In genomic region chr3:150256782-150257181, GRCh38 we compare ENCODE assay signal across 14 cellular contexts.
DNase-seq lines count a peak whose midpoint lies in the region; FAIRE-seq and TF ChIP-seq lines count a peak whose summit lies in the region.
"Had no signal": no experiment of that assay in that cellular context is flagged by ENCODE, and none has a peak within 500 bp of the region (broad histone marks: within the 10 kb centered on the region; RNA-seq: fewer than 3 reads in every experiment).

No MANE protein-coding gene starts in this region.

- H3K27ac Mint-ChIP-seq in neural progenitor cell, result no peak overlapping the region
- H3K27ac Mint-ChIP-seq: CD4-positive, CD25-positive, alpha-beta regulatory T cell had no signal

- no peaks in the 10 kb centered on the region for H3K27me3 Mint-ChIP-seq in neural progenitor cell (ENCODE audit: insufficient read depth, low read depth)

- H3K9ac ChIP-seq in SU-DHL-6 (ENCODE audit: low read length) (no peak overlapping the region), neural progenitor cell (no peak overlapping the region)
- H3K9ac ChIP-seq: BLaER1 treated with 17β-estradiol and CSF1 and Interleukin-3, amounts not matched to agents 10 nM and 100 nM had no signal

- TF ChIP-seq CTCF in SU-DHL-6 (IDR thresholded peaks at IDR 0.05; ENCODE audit: insufficient read depth, low read length, poor library complexity, severe bottlenecking), result no peak
- no peak for TF ChIP-seq CTCF in neural progenitor cell (IDR thresholded peaks at IDR 0.05)

- H3K9me3 Mint-ChIP-seq in neural progenitor cell, result peaks cover 3% of the 10 kb centered on the region
- H3K9me3 Mint-ChIP-seq: H9 had no signal

- H3K4me3 Mint-ChIP-seq in neural progenitor cell, result no peak overlapping the region
- H3K4me3 Mint-ChIP-seq: CD4-positive, CD25-positive, alpha-beta regulatory T cell; H9 had no signal

- H3K36me3 ChIP-seq in SU-DHL-6 (ENCODE audit: low read length) (no peaks in the 10 kb centered on the region), mesodermal cell (ENCODE audit: control insufficient read depth, insufficient read depth, low read length) (no peaks in the 10 kb centered on the region), neural progenitor cell (no peaks in the 10 kb centered on the region)
- H3K36me3 ChIP-seq: BLaER1 treated with 17β-estradiol and CSF1 and Interleukin-3, amounts not matched to agents 10 nM and 100 nM had no signal

- H3F3A ChIP-seq in SU-DHL-6 (ENCODE audit: insufficient read depth), result no peaks in the 10 kb centered on the region
- no peaks in the 10 kb centered on the region for H3F3A ChIP-seq in neural progenitor cell (ENCODE audit: low read depth)

- H3K36me3 Mint-ChIP-seq in neural progenitor cell, result no peaks in the 10 kb centered on the region

- H3K4me1 ChIP-seq in mesodermal cell (ENCODE audit: control insufficient read depth, insufficient read depth, low read length, poor library complexity, severe bottlenecking) (peaks cover 16% of the 10 kb centered on the region), neural progenitor cell (peaks cover 6% of the 10 kb centered on the region)

- no peaks in the 10 kb centered on the region for H3K79me2 ChIP-seq in SU-DHL-6 (ENCODE audit: insufficient read depth, low read length)
- H3K79me2 ChIP-seq in neural progenitor cell (ENCODE audit: low read depth), result no peaks in the 10 kb centered on the region

- TF ChIP-seq POLR2A in GM12892 (IDR thresholded peaks at IDR 0.05; ENCODE audit: low read depth, low read length), result no peak

- WGBS in mesodermal cell (ENCODE audit: insufficient coverage in 2 of 2), 2 experiments, result 89 to 97% methylated on average over 5 of the region's 5 CpGs

- H3K9me3 ChIP-seq in SU-DHL-6 (ENCODE audit: insufficient read depth, low read length), result no peaks in the 10 kb centered on the region
- H3K9me3 ChIP-seq in mesodermal cell (ENCODE audit: control insufficient read depth, low read length), result no peaks in the 10 kb centered on the region
- no peaks in the 10 kb centered on the region for H3K9me3 ChIP-seq in neural progenitor cell (ENCODE audit: low read depth)
- H3K9me3 ChIP-seq: BLaER1 treated with 17β-estradiol and CSF1 and Interleukin-3, amounts not matched to agents 10 nM and 100 nM had no signal

- peaks cover 26% of the 10 kb centered on the region for H3K4me1 Mint-ChIP-seq in neural progenitor cell

- H4K20me1 ChIP-seq in SU-DHL-6 (ENCODE audit: low read depth, low read length) (no peaks in the 10 kb centered on the region), neural progenitor cell (ENCODE audit: low read depth) (no peaks in the 10 kb centered on the region)
- H4K20me1 ChIP-seq: BLaER1 treated with 17β-estradiol and CSF1 and Interleukin-3, amounts not matched to agents 10 nM and 100 nM had no signal

- H3K4me3 ChIP-seq in SU-DHL-6 (ENCODE audit: insufficient read depth, low read length, poor library complexity, severe bottlenecking) (no peak overlapping the region), mesodermal cell (ENCODE audit: extremely low read depth, insufficient read depth, low read length, poor library complexity, severe bottlenecking) (no peak overlapping the region), neural progenitor cell (no peak overlapping the region)
- H3K4me3 ChIP-seq: BLaER1 treated with 17β-estradiol and CSF1 and Interleukin-3, amounts not matched to agents 10 nM and 100 nM had no signal

- no peak for FAIRE-seq in GM12892 (lab: Jason Lieb, UNC)
- FAIRE-seq: GM19239 had no signal

- H3K27ac ChIP-seq in SU-DHL-6 (ENCODE audit: low read depth, low read length) (no peak overlapping the region), mesodermal cell (ENCODE audit: low read depth, low read length, severe bottlenecking) (peak overlapping the region; percentile 55), neural progenitor cell (no peak overlapping the region)
- H3K27ac ChIP-seq: BLaER1 treated with 17β-estradiol and CSF1 and Interleukin-3, amounts not matched to agents 10 nM and 100 nM had no signal

- peak; percentile 43 for DNase-seq in dermis blood vessel endothelial cell
- no peak for DNase-seq in neural progenitor cell (ENCODE audit: low spot score)
- no peak for DNase-seq in activated CD4-positive, alpha-beta T cell treated with anti-CD3 and anti-CD28 coated beads for 1 hour
- no peak for DNase-seq in GM12892 (ENCODE audit: insufficient read length)
- DNase-seq in DMS114 treated with DMSO at 0.1 percent for 48 hours (lab: John Stamatoyannopoulos, UW; ENCODE audit: unreplicated experiment), result no peak
- DNase-seq: 8988T; ACHN; CD4-positive, CD25-positive, alpha-beta regulatory T cell; GOT3; H9 had no signal

- 0 out of 2 replicates have a peak, but pooled peaks cover 2% of the 10 kb centered on the region for H3K27me3 ChIP-seq in SU-DHL-6 (ENCODE audit: low read length)
- H3K27me3 ChIP-seq in neural progenitor cell, result no peaks in the 10 kb centered on the region
- H3K27me3 ChIP-seq: BLaER1 treated with 17β-estradiol and CSF1 and Interleukin-3, amounts not matched to agents 10 nM and 100 nM had no signal

- peak overlapping the region; percentile 25 for H2AFZ ChIP-seq in SU-DHL-6 (ENCODE audit: low read depth, low read length, severe bottlenecking)
- H2AFZ ChIP-seq in neural progenitor cell (replicated peaks), result peak overlapping the region; percentile 11

- H3K9me2 ChIP-seq in SU-DHL-6 (replicated peaks; ENCODE audit: insufficient read depth, low read length), result no peaks in the 10 kb centered on the region

- H3K4me2 ChIP-seq in SU-DHL-6 (ENCODE audit: low read depth, low read length, poor library complexity, severe bottlenecking) (no peak overlapping the region), neural progenitor cell (no peak overlapping the region)
- H3K4me2 ChIP-seq: BLaER1 treated with 17β-estradiol and CSF1 and Interleukin-3, amounts not matched to agents 10 nM and 100 nM had no signal
